In genomic region chr17:29593546-29594440, GRCh38 we compare ENCODE assay signal across 1 cellular context.
TF ChIP-seq lines count a peak whose summit lies in the region.

No MANE protein-coding gene starts in this region.

TF ChIP-seq in GM12878, 131 proteins besides CTCF, POLR2A, EP300 and RAD21 (continued from another document):
- TF ChIP-seq ZNF592 (IDR thresholded peaks at IDR 0.05) (no peak), POLR2AphosphoS5 (IDR thresholded peaks at IDR 0.05; ENCODE audit: low read length) (no peak), SMAD5 (IDR thresholded peaks at IDR 0.05; ENCODE audit: low read depth) (no peak), IKZF1 (conservative IDR thresholded peaks at IDR 0.05) (no peak), POLR2AphosphoS2 (IDR thresholded peaks at IDR 0.05; ENCODE audit: low read depth, low read length) (no peak), IKZF2 (IDR thresholded peaks at IDR 0.05) (0 out of 4 replicates have a peak, but pooled peaks of 1 of the 2 experiments have one; percentile 10), E2F4 (IDR thresholded peaks at IDR 0.05; ENCODE audit: low read depth, low read length) (no peak), RELA (IDR thresholded peaks at IDR 0.05; ENCODE audit: borderline replicate concordance, partially characterized antibody) (no peak), NKRF (conservative IDR thresholded peaks at IDR 0.05) (peak; percentile 76), CHD1 (IDR thresholded peaks at IDR 0.05; ENCODE audit: low read depth, low read length) (no peak), ZNF687 (IDR thresholded peaks at IDR 0.05) (no peak), BMI1 (IDR thresholded peaks at IDR 0.05; ENCODE audit: borderline replicate concordance) (no peak), CEBPB (IDR thresholded peaks at IDR 0.05; ENCODE audit: borderline replicate concordance in 1 of 2, low read depth in 2 of 2, low read length in 2 of 2) (no peak), ELK1 (IDR thresholded peaks at IDR 0.05; ENCODE audit: low read depth, low read length) (no peak), CEBPZ (IDR thresholded peaks at IDR 0.05; ENCODE audit: low read depth, low read length) (no peak), NFYA (IDR thresholded peaks at IDR 0.05; ENCODE audit: borderline replicate concordance, low read depth, low read length) (no peak), SUPT20H (IDR thresholded peaks at IDR 0.05; ENCODE audit: borderline replicate concordance, control insufficient read depth, low read depth, low read length) (no peak), CREM (IDR thresholded peaks at IDR 0.05; ENCODE audit: low read depth) (no peak), REST (IDR thresholded peaks at IDR 0.05; ENCODE audit: low read depth, low read length) (peak; percentile 98), SMARCA5 (IDR thresholded peaks at IDR 0.05) (no peak), KAT2A (conservative IDR thresholded peaks at IDR 0.05; ENCODE audit: control insufficient read depth, low read depth, low read length) (no peak), KLF5 (IDR thresholded peaks at IDR 0.05; ENCODE audit: partially characterized antibody) (no peak), POU2F2 (IDR thresholded peaks at IDR 0.05; ENCODE audit: borderline replicate concordance, low read depth, low read length) (no peak), JUNB (IDR thresholded peaks at IDR 0.05) (no peak), ZNF384 (IDR thresholded peaks at IDR 0.05; ENCODE audit: borderline replicate concordance, low read depth, low read length) (no peak), LARP7 (IDR thresholded peaks at IDR 0.05) (no peak), NFIC (IDR thresholded peaks at IDR 0.05; ENCODE audit: low read depth, low read length) (no peak), SIX5 (IDR thresholded peaks at IDR 0.05; ENCODE audit: low read depth, low read length, severe bottlenecking) (no peak)
